In genomic region chr17:45759761-45760160, GRCh38 we compare ENCODE assay signal across 22 cellular contexts. TPM values are rescaled to one million over a fixed set of nuclear protein-coding genes. Genes with fewer than 3 reads are reported as not detected.
A peak's percentile ranks its signal among the peaks of the same experiment; 100 is the strongest.
DNase-seq lines count a peak whose midpoint lies in the region; ATAC-seq and TF ChIP-seq lines count a peak whose summit lies in the region.
"Had no signal": no experiment of that assay in that cellular context is flagged by ENCODE, and none has a peak within 500 bp of the region (broad histone marks: within the 10 kb centered on the region; RNA-seq: fewer than 3 reads in every experiment).

No MANE protein-coding gene starts in this region.

- POLR2A ChIA-PET in SK-N-SH (lab: Yijun Ruan, JAX): no interaction called here

- no peak for TF ChIP-seq CTCF in GM13977 (IDR thresholded peaks at IDR 0.05; ENCODE audit: extremely low read depth, insufficient read depth, missing control alignments)
- no peak for TF ChIP-seq CTCF in SK-N-SH (IDR thresholded peaks at IDR 0.05)

- WGBS in SK-N-SH (ENCODE audit: low lambda C conversion rate): 58% methylated on average over 3 of the region's 3 CpGs

- in situ Hi-C loops in GM13977 (cut with MboI; ENCODE audit: low pct_unique_long_range_greater_than_20kb, low sequenced_read_pairs, unreplicated experiment): no loop called here

- no peaks in the 10 kb centered on the region for H3K36me3 ChIP-seq in Karpas-422 (ENCODE audit: insufficient read depth, low read length)
- no peaks in the 10 kb centered on the region for H3K36me3 ChIP-seq in SK-N-SH (replicated peaks in 1 of 2; ENCODE audit: control insufficient read depth in 1 of 2, insufficient read depth in 2 of 2, low read length in 1 of 2)
- H3K36me3 ChIP-seq: thoracic aorta, WERI-Rb-1 had no signal

- H3K9me3 ChIP-seq in Karpas-422 (ENCODE audit: low read length) (no peaks in the 10 kb centered on the region), SK-N-SH (no peaks in the 10 kb centered on the region)
- H3K9me3 ChIP-seq: thoracic aorta had no signal

- peaks cover 7% of the 10 kb centered on the region for H3F3A ChIP-seq in SK-N-SH (replicated peaks; ENCODE audit: insufficient read depth)

- no peak overlapping the region for H3K4me3 ChIP-seq in Karpas-422 (ENCODE audit: low read length)
- no peak overlapping the region for H3K4me3 ChIP-seq in SK-N-SH (ENCODE audit: low read depth in 2 of 2, low read length in 1 of 2)
- H3K4me3 ChIP-seq: lung, thoracic aorta had no signal

- TF ChIP-seq RAD21 in SK-N-SH (IDR thresholded peaks at IDR 0.05; ENCODE audit: low read length): no peak

- H3K27ac ChIP-seq in Karpas-422 (ENCODE audit: low read length) (no peak overlapping the region), SK-N-SH (ENCODE audit: low read depth in 2 of 2, low read length in 1 of 2) (no peak overlapping the region)
- H3K27ac ChIP-seq: thoracic aorta, WERI-Rb-1 had no signal

- no peaks in the 10 kb centered on the region for H3K27me3 ChIP-seq in Karpas-422 (ENCODE audit: low read length)
- H3K27me3 ChIP-seq in SK-N-SH (ENCODE audit: insufficient read depth): no peaks in the 10 kb centered on the region; the same call in 1 of the 2 replicates

- H2AFZ ChIP-seq in Karpas-422 (ENCODE audit: low read length) (no peak overlapping the region), SK-N-SH (ENCODE audit: low read depth) (no peak overlapping the region)

- H4K20me1 ChIP-seq in Karpas-422 (ENCODE audit: insufficient read depth, low read depth, low read length) (no peaks in the 10 kb centered on the region), SK-N-SH (ENCODE audit: insufficient read depth) (no peaks in the 10 kb centered on the region)

- DNase-seq in GM13977 (ENCODE audit: low spot score) (peak; percentile 38), Karpas-422 (peak; percentile 62), SK-N-SH (peak; percentile 52), iPS-NIHi11 (ENCODE audit: low spot score) (peak; percentile 66), midbrain (lab: John Stamatoyannopoulos, UW) (no peak), middle frontal gyrus (ENCODE audit: extremely low spot score, low spot score) (no peak)
- DNase-seq in stimulated activated naive CD8-positive, alpha-beta T cell treated with anti-CD3 and anti-CD28 coated beads, Interleukin-15, Interleukin-2, amounts not matched to agents 100 U/mL and 50 U/mL, for 24 hours: no peak
- DNase-seq: activated CD4-positive, alpha-beta memory T cell treated with anti-CD3 and anti-CD28 coated beads for 36 hours; activated naive CD4-positive, alpha-beta T cell treated with anti-CD3 and anti-CD28 coated beads, Interleukin-2, amount 10 ng/mL, durations not matched to agents 7 days and 5 days; activated T-cell treated with anti-CD3 and anti-CD28 coated beads, Interleukin-2, amount 50 U/mL, for 24 hours; CD8-positive, alpha-beta memory T cell; H7; IMR-90; NCI-H187; Right ventricle myocardium superior; T-helper 17 cell; WERI-Rb-1 had no signal

- no peak for TF ChIP-seq EP300 in SK-N-SH (IDR thresholded peaks at IDR 0.05; ENCODE audit: borderline replicate concordance in 1 of 2, low read depth in 1 of 2, low read length in 1 of 2)

- CTCF ChIA-PET in SK-N-SH (lab: Yijun Ruan, JAX): interaction anchor here (1.0 to 1.5 kb wide), 4 partner anchors 10 to 59 kb away, joined by 3 to 4 read pairs (median 4); no protein-coding TSS in a partner anchor

- H3K79me2 ChIP-seq in Karpas-422 (ENCODE audit: low read length): no peaks in the 10 kb centered on the region
- no peaks in the 10 kb centered on the region for H3K79me2 ChIP-seq in SK-N-SH (ENCODE audit: insufficient read depth)

- no peak for ATAC-seq in stimulated activated naive CD8-positive, alpha-beta T cell treated with anti-CD3 and anti-CD28 coated beads, Interleukin-15, Interleukin-2, amounts not matched to agents 100 U/mL and 50 U/mL, for 24 hours
- ATAC-seq: sciatic nerve; stimulated activated effector memory CD8-positive, alpha-beta T cell treated with anti-CD3 and anti-CD28 coated beads, Interleukin-12 subunit alpha, Interleukin-12 subunit beta, amount 100 ng/mL, for 72 hours; T-helper 17 cell had no signal

- H3K9me2 ChIP-seq in Karpas-422 (replicated peaks; ENCODE audit: insufficient read depth, low read length) (no peaks in the 10 kb centered on the region), SK-N-SH (no peaks in the 10 kb centered on the region)

- H3K9ac ChIP-seq in Karpas-422 (ENCODE audit: low read length) (no peak overlapping the region), SK-N-SH (no peak overlapping the region)

- H3K4me2 ChIP-seq in Karpas-422 (ENCODE audit: low read depth, low read length, poor library complexity, severe bottlenecking) (no peak overlapping the region), SK-N-SH (no peak overlapping the region)

- H3K4me1 ChIP-seq in Karpas-422 (ENCODE audit: low read length) (no peaks in the 10 kb centered on the region), SK-N-SH (ENCODE audit: control insufficient read depth in 1 of 2, insufficient read depth in 2 of 2, low read depth in 1 of 2, low read length in 1 of 2) (peaks cover 0 to 27% of the 10 kb centered on the region in 2 experiments; a peak in 2 of 4 replicates)

TF ChIP-seq in SK-N-SH, 30 proteins besides CTCF, POLR2A, EP300 and RAD21:
- TF ChIP-seq FOSL2 (IDR thresholded peaks at IDR 0.05; ENCODE audit: borderline replicate concordance, low read depth) (no peak), USF1 (IDR thresholded peaks at IDR 0.05; ENCODE audit: borderline replicate concordance, low read depth) (peak; percentile 68; the same call in 1 of the 2 replicates), YY1 (IDR thresholded peaks at IDR 0.05; ENCODE audit: low read depth) (peak; percentile 64; the same call in 1 of the 2 replicates), MAX (IDR thresholded peaks at IDR 0.05; ENCODE audit: low read depth) (peak; percentile 19; the same call in 1 of the 2 replicates)

RNA-seq across cellular contexts. Expression of gene CRHR1, which starts 24.4 kb away (rescaled TPM):
- total RNA-seq in Karpas-422 (2014; rRNA removed; shearing (Covaris generic); ENCODE audit: low replicate concordance): not detected in 2 replicates
- polyA plus RNA-seq in SK-N-SH (2012; rRNA removed): 0.13 and 0.31 TPM in 2 replicates
- 0.06 and 0.22 TPM in 2 replicates for polyA plus RNA-seq in SK-N-SH (2012; cell fraction: cytosol; rRNA removed)
- 1.4 and 1.5 TPM in 2 replicates for polyA plus RNA-seq in SK-N-SH (2012; cell fraction: nucleus; rRNA removed)
- total RNA-seq: activated CD4-positive, alpha-beta memory T cell treated with anti-CD3 and anti-CD28 coated beads for 36 hours; CD8-positive, alpha-beta memory T cell; IMR-90; lung; osteoblast; Right ventricle myocardium superior; T-helper 17 cell; thoracic aorta had no signal
- polyA plus RNA-seq: CD8-positive, alpha-beta memory T cell; IMR-90; lung had no signal

Comparison
In these comparisons a context has a peak if more than half of its experiments do, and no peak if none do; other contexts are left out.
1. DNase-seq: peak in GM13977 (single experiment), Karpas-422 (single experiment), SK-N-SH (single experiment) and iPS-NIHi11 (single experiment); none in stimulated activated naive CD8-positive, alpha-beta T cell treated with anti-CD3 and anti-CD28 coated beads, Interleukin-15, Interleukin-2, amounts not matched to agents 100 U/mL and 50 U/mL, for 24 hours (single experiment), midbrain (single experiment) and middle frontal gyrus (single experiment).